ENCODE assay signal across 8 cellular contexts in the genomic region with DNA sequence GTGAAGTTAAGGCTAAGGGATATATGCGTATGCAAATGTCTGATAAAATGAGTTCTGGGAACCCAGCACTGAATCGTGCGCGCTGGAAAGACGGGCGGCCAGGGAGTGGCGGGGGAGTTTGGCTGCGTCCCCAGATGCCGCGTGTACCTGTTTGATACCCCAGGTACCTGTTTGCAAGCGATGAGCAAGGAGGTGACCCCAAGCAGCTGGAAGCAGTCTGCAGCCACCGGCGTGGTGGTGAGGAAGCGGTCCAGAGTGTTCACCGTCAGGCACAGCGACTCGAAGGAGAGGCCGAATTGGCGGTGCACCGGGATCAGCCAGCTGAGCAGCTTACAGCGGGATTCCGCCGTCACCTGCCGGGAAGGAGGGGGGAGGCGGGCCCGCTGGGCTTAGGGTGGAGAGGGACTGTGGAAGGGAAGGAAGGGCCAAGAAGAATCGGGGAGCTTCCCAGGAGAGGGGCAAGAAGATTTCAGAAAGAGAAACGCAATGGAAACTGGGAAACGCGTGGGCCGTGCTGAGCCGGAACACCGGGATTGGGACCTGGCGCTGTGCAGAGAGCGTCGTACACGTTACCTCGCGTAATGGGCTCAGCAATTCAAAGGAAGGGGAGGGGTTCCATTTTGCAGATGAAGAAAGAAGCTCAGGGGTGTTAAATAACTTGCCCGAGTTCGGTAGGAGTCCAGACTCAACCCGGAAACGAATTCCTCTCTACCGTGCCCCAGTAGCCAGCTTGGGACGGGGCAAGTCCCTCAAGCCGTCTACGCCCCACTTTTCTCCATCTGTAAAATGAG. TPM values are rescaled to one million over a fixed set of nuclear protein-coding genes. Genes with fewer than 3 reads are reported as not detected.
DNase-seq lines count a peak whose midpoint lies in the region; ATAC-seq and TF ChIP-seq lines count a peak whose summit lies in the region.

No MANE protein-coding gene starts in this region.

- H3K27me3 ChIP-seq in SJCRH30: no peaks in the 10 kb centered on the region
- H3K27me3 ChIP-seq in endodermal cell (ENCODE audit: control insufficient read depth, insufficient read depth, low read length, poor library complexity, severe bottlenecking): peaks cover 93% of the 10 kb centered on the region

- no peak for TF ChIP-seq CTCF in HFF-Myc (IDR thresholded peaks at IDR 0.05; ENCODE audit: low read depth, low read length, missing control alignments)
- no peak for TF ChIP-seq CTCF in endodermal cell (conservative IDR thresholded peaks at IDR 0.05)

- no peak overlapping the region for H3K9ac ChIP-seq in endodermal cell (ENCODE audit: extremely low read depth, low read length, poor library complexity, severe bottlenecking)

- peak; percentile 79 for DNase-seq in DMS53 treated with DMSO at 0.1 percent for 48 hours (lab: John Stamatoyannopoulos, UW; ENCODE audit: unreplicated experiment)
- no peak for DNase-seq in HFF-Myc (ENCODE audit: extremely low read depth, low read depth)
- peak; percentile 27 to 47 for DNase-seq in SJCRH30
- DNase-seq in endodermal cell: peak; percentile 84
- DNase-seq in myocyte (ENCODE audit: low read depth): peak; percentile 28
- DNase-seq in AML-193 (lab: John Stamatoyannopoulos, UW): no peak

- no peak overlapping the region for H3K27ac Mint-ChIP-seq in endodermal cell

- no peaks in the 10 kb centered on the region for H3K36me3 Mint-ChIP-seq in endodermal cell (ENCODE audit: low read depth)

- WGBS in endodermal cell (ENCODE audit: insufficient coverage in 1 of 2, insufficient read length in 1 of 2), 2 experiments: 1% methylated on average over 38 to 47 of the region's 47 CpGs

- no peaks in the 10 kb centered on the region for H3K36me3 ChIP-seq in SJCRH30
- H3K36me3 ChIP-seq in endodermal cell (ENCODE audit: control insufficient read depth, insufficient read depth, low read length): no peaks in the 10 kb centered on the region

- peaks cover 91% of the 10 kb centered on the region for H3K27me3 Mint-ChIP-seq in endodermal cell (ENCODE audit: insufficient read depth)

- H3K27ac ChIP-seq in SJCRH30 (no peak overlapping the region), endodermal cell (ENCODE audit: low read depth, low read length) (no peak overlapping the region)

- H3K4me1 Mint-ChIP-seq in endodermal cell: peaks cover 11% of the 10 kb centered on the region

- H3K9me3 Mint-ChIP-seq in endodermal cell: no peaks in the 10 kb centered on the region

- H3K4me1 ChIP-seq in SJCRH30 (peaks cover 18% of the 10 kb centered on the region), endodermal cell (ENCODE audit: control insufficient read depth, insufficient read depth, low read length) (peaks cover 15% of the 10 kb centered on the region)

- ATAC-seq in HG03025 (IDR thresholded peaks at IDR 0.05; ENCODE audit: low FRiP score, unreplicated experiment) (no peak), HG03139 (IDR thresholded peaks at IDR 0.05; ENCODE audit: unreplicated experiment) (no peak)

- H3K4me3 ChIP-seq in HFF-Myc (replicated peaks; ENCODE audit: low read depth, low read length): peak overlapping the region; percentile 44
- H3K4me3 ChIP-seq in SJCRH30: peak overlapping the region; percentile 63
- peak overlapping the region; percentile 86 for H3K4me3 ChIP-seq in endodermal cell (ENCODE audit: low read length)

- H3K4me3 Mint-ChIP-seq in endodermal cell: peak overlapping the region; percentile 80

- H3K9me3 ChIP-seq in SJCRH30 (replicated peaks) (no peaks in the 10 kb centered on the region), endodermal cell (ENCODE audit: control insufficient read depth, low read length) (no peaks in the 10 kb centered on the region)

RNA-seq across cellular contexts. Expression of gene CCNO, which starts 1.0 kb away (rescaled TPM):
- 0.35 and 0.43 TPM in 2 replicates for total RNA-seq in SJCRH30 (2014; rRNA removed; shearing (Covaris generic))
- 1 to 10 TPM; 5.1 to 9.7 TPM for total RNA-seq in endodermal cell
- 0.75 TPM for polyA plus RNA-seq in endodermal cell (2013, experiment 1 of 2)
- polyA plus RNA-seq in endodermal cell (2013, experiment 2 of 2): 0.83 TPM
- total RNA-seq in myocyte: 2.3 and 2.6 TPM in 2 replicates
- 2.7 TPM for polyA plus RNA-seq in myocyte (2012)

RNA-seq across cellular contexts. Expression of gene MCIDAS, which starts 5.3 kb away (rescaled TPM):
- total RNA-seq in SJCRH30 (2014; rRNA removed; shearing (Covaris generic)): 0.71 and 0.83 TPM in 2 replicates
- total RNA-seq in endodermal cell: 1 to 10 TPM in 1 of 2 donors, under 1 TPM in 1; 0.58 to 1.4 TPM
- 0.32 TPM for polyA plus RNA-seq in endodermal cell (2013, experiment 1 of 2)
- not detected for polyA plus RNA-seq in endodermal cell (2013, experiment 2 of 2)
- not detected in 2 replicates for total RNA-seq in myocyte
- not detected for polyA plus RNA-seq in myocyte (2012)

RNA-seq across cellular contexts. Expression of gene CDC20B, which starts 59.4 kb away (rescaled TPM):
- total RNA-seq in SJCRH30 (2014; rRNA removed; shearing (Covaris generic)): 0.02 TPM in 1 of 2 replicates, not detected in the other
- under 1 TPM; 0.13 to 0.20 TPM for total RNA-seq in endodermal cell
- polyA plus RNA-seq in endodermal cell (2013, experiment 1 of 2): 0.21 TPM
- not detected for polyA plus RNA-seq in endodermal cell (2013, experiment 2 of 2)
- not detected in 2 replicates for total RNA-seq in myocyte
- polyA plus RNA-seq in myocyte (2012): not detected

Comparison
In these comparisons a context has a peak if more than half of its experiments do, and no peak if none do; other contexts are left out.
1. DNase-seq: peak in DMS53 treated with DMSO at 0.1 percent for 48 hours (single experiment), SJCRH30 (2 of 2), endodermal cell (single experiment) and myocyte (single experiment); none in HFF-Myc (single experiment) and AML-193 (0 of 2).
2. Peak in every context shown above with its lines, with median percentiles within 50 percentile points of each other: H3K4me3 ChIP-seq.